ENCODE assay signal across 22 cellular contexts in genomic region chr2:165499131-165499530, GRCh38. TPM values are rescaled to one million over a fixed set of nuclear protein-coding genes. Genes with fewer than 3 reads are reported as not detected.
"Had no signal": no experiment of that assay in that cellular context is flagged by ENCODE, and none has a peak within 500 bp of the region (broad histone marks: within the 10 kb centered on the region; RNA-seq: fewer than 3 reads in every experiment).

No MANE protein-coding gene starts in this region.

- H3K27me3 ChIP-seq: ovary, sigmoid colon, testis had no signal

- H3K36me3 ChIP-seq: lower lobe of right lung, ovary had no signal

- H3K36me3 Mint-ChIP-seq: activated CD8-positive, alpha-beta memory T cell treated with anti-CD3 and anti-CD28 coated beads, Interleukin-2, amount 10 ng/mL, durations not matched to agents 7 days and 5 days; activated naive CD4-positive, alpha-beta T cell treated with anti-CD3 and anti-CD28 coated beads, Interleukin-2, amount 10 ng/mL, durations not matched to agents 7 days and 5 days; immature natural killer cell; T-cell had no signal

- FAIRE-seq: astrocyte, colon had no signal

- H3K27ac ChIP-seq: lower lobe of right lung, ovary, sigmoid colon, testis had no signal

- H3K4me3 ChIP-seq: lower lobe of right lung, ovary, sigmoid colon, testis had no signal

- H3K4me1 Mint-ChIP-seq: activated CD8-positive, alpha-beta memory T cell treated with anti-CD3 and anti-CD28 coated beads, Interleukin-2, amount 10 ng/mL, durations not matched to agents 7 days and 5 days; activated naive CD4-positive, alpha-beta T cell treated with anti-CD3 and anti-CD28 coated beads, Interleukin-2, amount 10 ng/mL, durations not matched to agents 7 days and 5 days; immature natural killer cell; stimulated activated naive CD8-positive, alpha-beta T cell treated with anti-CD3 and anti-CD28 coated beads, Interleukin-15, amount 100 ng/mL, for 72 hours; T-cell had no signal

- H3K4me3 Mint-ChIP-seq: activated CD8-positive, alpha-beta memory T cell treated with anti-CD3 and anti-CD28 coated beads, Interleukin-2, amount 10 ng/mL, durations not matched to agents 7 days and 5 days; activated naive CD4-positive, alpha-beta T cell treated with anti-CD3 and anti-CD28 coated beads, Interleukin-2, amount 10 ng/mL, durations not matched to agents 7 days and 5 days; immature natural killer cell; stimulated activated naive CD8-positive, alpha-beta T cell treated with anti-CD3 and anti-CD28 coated beads, Interleukin-15, amount 100 ng/mL, for 72 hours; T-cell had no signal

- H3K4me1 ChIP-seq: lower lobe of right lung, sigmoid colon, testis had no signal

- DNase-seq: activated CD4-positive, alpha-beta T cell treated with anti-CD3 and anti-CD28 coated beads for 1 hour; activated CD4-positive, alpha-beta T cell treated with anti-CD3 and anti-CD28 coated beads, Interleukin-2, amount 50 U/mL, for 48 hours; activated CD8-positive, alpha-beta memory T cell treated with anti-CD3 and anti-CD28 coated beads, Interleukin-2, amount 10 ng/mL, durations not matched to agents 7 days and 5 days; activated naive CD4-positive, alpha-beta T cell treated with anti-CD3 and anti-CD28 coated beads, Interleukin-2, amount 10 ng/mL, durations not matched to agents 7 days and 5 days; activated T-cell treated with anti-CD3 and anti-CD28 coated beads, Interleukin-2, amount 50 U/mL, for 1 hour; foreskin melanocyte; immature natural killer cell; left colon; lower lobe of right lung; midbrain; ovary; sigmoid colon; stimulated activated CD4-positive, alpha-beta T cell treated with anti-CD3 and anti-CD28 coated beads, Interleukin-1b, Interleukin-23, amount 100 ng/mL, for 48 hours; stimulated activated naive CD8-positive, alpha-beta T cell treated with anti-CD3 and anti-CD28 coated beads, Interleukin-15, amount 100 ng/mL, for 72 hours; T-cell; T-helper 9 cell; testis had no signal

- ATAC-seq: activated CD8-positive, alpha-beta memory T cell treated with anti-CD3 and anti-CD28 coated beads, Interleukin-2, amount 10 ng/mL, durations not matched to agents 7 days and 5 days; esophagus mucosa; left colon; lower lobe of right lung; stimulated activated naive CD8-positive, alpha-beta T cell treated with anti-CD3 and anti-CD28 coated beads, Interleukin-15, amount 100 ng/mL, for 72 hours; T-cell had no signal

- H3K27me3 Mint-ChIP-seq: activated CD8-positive, alpha-beta memory T cell treated with anti-CD3 and anti-CD28 coated beads, Interleukin-2, amount 10 ng/mL, durations not matched to agents 7 days and 5 days; activated naive CD4-positive, alpha-beta T cell treated with anti-CD3 and anti-CD28 coated beads, Interleukin-2, amount 10 ng/mL, durations not matched to agents 7 days and 5 days; stimulated activated naive CD8-positive, alpha-beta T cell treated with anti-CD3 and anti-CD28 coated beads, Interleukin-15, amount 100 ng/mL, for 72 hours; T-cell had no signal

- H3K9me3 Mint-ChIP-seq: activated naive CD4-positive, alpha-beta T cell treated with anti-CD3 and anti-CD28 coated beads, Interleukin-2, amount 10 ng/mL, durations not matched to agents 7 days and 5 days; activated T-helper 2 cell treated with anti-CD3 and anti-CD28 coated beads, Interferon-gamma antibody, Interleukin-2, Interleukin-4, amounts not matched to agents 10 μg/mL and 5 μg/mL and 100 μg/mL, durations not matched to agents 14 hours and 24 hours and 36 hours; immature natural killer cell; stimulated activated naive CD8-positive, alpha-beta T cell treated with anti-CD3 and anti-CD28 coated beads, Interleukin-15, amount 100 ng/mL, for 72 hours; T-cell had no signal

- H3K9me3 ChIP-seq: lower lobe of right lung, ovary, sigmoid colon, testis had no signal

- H3K27ac Mint-ChIP-seq: activated CD8-positive, alpha-beta memory T cell treated with anti-CD3 and anti-CD28 coated beads, Interleukin-2, amount 10 ng/mL, durations not matched to agents 7 days and 5 days; activated naive CD4-positive, alpha-beta T cell treated with anti-CD3 and anti-CD28 coated beads, Interleukin-2, amount 10 ng/mL, durations not matched to agents 7 days and 5 days; activated T-helper 2 cell treated with anti-CD3 and anti-CD28 coated beads, Interferon-gamma antibody, Interleukin-2, Interleukin-4, amounts not matched to agents 10 μg/mL and 5 μg/mL and 100 μg/mL, durations not matched to agents 14 hours and 24 hours and 36 hours; immature natural killer cell; stimulated activated naive CD8-positive, alpha-beta T cell treated with anti-CD3 and anti-CD28 coated beads, Interleukin-15, amount 100 ng/mL, for 72 hours; T-cell had no signal

RNA-seq across cellular contexts. Expression of gene CSRNP3, which starts 29.6 kb away (rescaled TPM):
- total RNA-seq: activated CD8-positive, alpha-beta memory T cell treated with anti-CD3 and anti-CD28 coated beads, Interleukin-2, amount 10 ng/mL, durations not matched to agents 7 days and 5 days; activated T-helper 2 cell treated with anti-CD3 and anti-CD28 coated beads, Interferon-gamma antibody, Interleukin-2, Interleukin-4, amounts not matched to agents 10 μg/mL and 5 μg/mL and 100 μg/mL, durations not matched to agents 14 hours and 24 hours and 36 hours; pulmonary artery endothelial cell had no signal
- polyA plus RNA-seq: immature natural killer cell had no signal
